ENCODE assay signal across 14 cellular contexts in genomic region chr7:22156205-22156604, GRCh38.
DNase-seq lines count a peak whose midpoint lies in the region; ATAC-seq and TF ChIP-seq lines count a peak whose summit lies in the region.
"Had no signal": no experiment of that assay in that cellular context is flagged by ENCODE, and none has a peak within 500 bp of the region (broad histone marks: within the 10 kb centered on the region; RNA-seq: fewer than 3 reads in every experiment).

No MANE protein-coding gene starts in this region.

- H3K27ac ChIP-seq in temporal lobe (ENCODE audit: low read depth, low read length), result peak overlapping the region; percentile 51
- H3K27ac ChIP-seq: neutrophil, stomach had no signal

- H3K9me3 ChIP-seq in adipocyte (ENCODE audit: control insufficient read depth, low read length), result no peaks in the 10 kb centered on the region
- H3K9me3 ChIP-seq: neutrophil, stomach had no signal

- peaks cover 4% of the 10 kb centered on the region for H3K4me1 ChIP-seq in adipocyte (ENCODE audit: control insufficient read depth, insufficient read depth, low read length)
- H3K4me1 ChIP-seq: stomach had no signal

- TF ChIP-seq CTCF in foreskin fibroblast (IDR thresholded peaks at IDR 0.05; ENCODE audit: low read depth, low read length), result no peak

- no peak for DNase-seq in activated T-cell treated with anti-CD3 and anti-CD28 coated beads, Interleukin-2, amount 50 U/mL, for 72 hours
- no peak for DNase-seq in activated T-cell treated with anti-CD3 and anti-CD28 coated beads, Interleukin-2, amount 50 U/mL, for 48 hours
- DNase-seq in adipocyte (ENCODE audit: low read depth) (peak; percentile 32), foreskin fibroblast (peak; percentile 64 to 76)
- no peak for DNase-seq in activated CD4-positive, CD25-positive, alpha-beta regulatory T cell treated with anti-CD3 and anti-CD28 coated beads, Interleukin-2, amount 50 U/mL, for 72 hours
- DNase-seq in activated naive CD4-positive, alpha-beta T cell treated with anti-CD3 and anti-CD28 coated beads, Interleukin-2, amount 50 U/mL, for 16 hours, result no peak
- DNase-seq: kidney; stimulated activated CD4-positive, alpha-beta T cell treated with anti-CD3 and anti-CD28 coated beads, Interleukin-1b, Interleukin-23, amount 100 ng/mL, for 48 hours; stomach had no signal

- peak; percentile 56 to 68 for ATAC-seq in activated T-cell treated with anti-CD3 and anti-CD28 coated beads, Interleukin-2, amount 50 U/mL, for 72 hours (replicated peaks in 1 of 2)
- no peak for ATAC-seq in HG03196 (IDR thresholded peaks at IDR 0.05; ENCODE audit: unreplicated experiment)
- ATAC-seq: HepG2 had no signal

- no peak overlapping the region for H3K9ac ChIP-seq in adipocyte (ENCODE audit: low read length)

- H3K27ac Mint-ChIP-seq in activated T-cell treated with anti-CD3 and anti-CD28 coated beads, Interleukin-2, amount 50 U/mL, for 72 hours, result no peak overlapping the region
- H3K27ac Mint-ChIP-seq: T-helper 2 cell treated with Interferon-gamma antibody and Interleukin-4, amounts not matched to agents 5 μg/mL and 100 μg/mL, for 36 hours had no signal

- no peaks in the 10 kb centered on the region for H3K9me3 Mint-ChIP-seq in activated T-cell treated with anti-CD3 and anti-CD28 coated beads, Interleukin-2, amount 50 U/mL, for 72 hours
- H3K9me3 Mint-ChIP-seq: T-helper 2 cell treated with Interferon-gamma antibody and Interleukin-4, amounts not matched to agents 5 μg/mL and 100 μg/mL, for 36 hours had no signal

- H3K36me3 Mint-ChIP-seq in activated T-cell treated with anti-CD3 and anti-CD28 coated beads, Interleukin-2, amount 50 U/mL, for 72 hours (ENCODE audit: insufficient read depth in 2 of 2), result no peaks in the 10 kb centered on the region

- H3K4me3 ChIP-seq in adipocyte (ENCODE audit: low read length) (no peak overlapping the region), foreskin fibroblast (ENCODE audit: low read depth in 1 of 2, low read length in 2 of 2) (no peak overlapping the region)
- H3K4me3 ChIP-seq: stomach had no signal

- no peaks in the 10 kb centered on the region for H3K36me3 ChIP-seq in adipocyte (ENCODE audit: control insufficient read depth, insufficient read depth, low read length, severe bottlenecking)
- H3K36me3 ChIP-seq: neutrophil had no signal

- no peak overlapping the region for H3K4me3 Mint-ChIP-seq in activated T-cell treated with anti-CD3 and anti-CD28 coated beads, Interleukin-2, amount 50 U/mL, for 72 hours
- H3K4me3 Mint-ChIP-seq: T-helper 2 cell treated with Interferon-gamma antibody and Interleukin-4, amounts not matched to agents 5 μg/mL and 100 μg/mL, for 36 hours had no signal

- no peaks in the 10 kb centered on the region for H3K27me3 ChIP-seq in adipocyte (replicated peaks; ENCODE audit: control insufficient read depth, insufficient read depth, low read length)
- H3K27me3 ChIP-seq: neutrophil, stomach had no signal

- no peaks in the 10 kb centered on the region for H3K4me1 Mint-ChIP-seq in activated T-cell treated with anti-CD3 and anti-CD28 coated beads, Interleukin-2, amount 50 U/mL, for 72 hours (ENCODE audit: low read depth)

- H3K27me3 Mint-ChIP-seq in activated T-cell treated with anti-CD3 and anti-CD28 coated beads, Interleukin-2, amount 50 U/mL, for 72 hours (ENCODE audit: low read depth), result no peaks in the 10 kb centered on the region

Comparison
In these comparisons a context has a peak if more than half of its experiments do, and no peak if none do; other contexts are left out.
1. DNase-seq: peak in adipocyte (single experiment) and foreskin fibroblast (2 of 2); none in activated T-cell treated with anti-CD3 and anti-CD28 coated beads, Interleukin-2, amount 50 U/mL, for 72 hours (0 of 2), activated T-cell treated with anti-CD3 and anti-CD28 coated beads, Interleukin-2, amount 50 U/mL, for 48 hours (0 of 2), activated CD4-positive, CD25-positive, alpha-beta regulatory T cell treated with anti-CD3 and anti-CD28 coated beads, Interleukin-2, amount 50 U/mL, for 72 hours (single experiment) and activated naive CD4-positive, alpha-beta T cell treated with anti-CD3 and anti-CD28 coated beads, Interleukin-2, amount 50 U/mL, for 16 hours (single experiment).